Comparison of ENCODE assay signal across 20 cellular contexts in the genomic region with DNA sequence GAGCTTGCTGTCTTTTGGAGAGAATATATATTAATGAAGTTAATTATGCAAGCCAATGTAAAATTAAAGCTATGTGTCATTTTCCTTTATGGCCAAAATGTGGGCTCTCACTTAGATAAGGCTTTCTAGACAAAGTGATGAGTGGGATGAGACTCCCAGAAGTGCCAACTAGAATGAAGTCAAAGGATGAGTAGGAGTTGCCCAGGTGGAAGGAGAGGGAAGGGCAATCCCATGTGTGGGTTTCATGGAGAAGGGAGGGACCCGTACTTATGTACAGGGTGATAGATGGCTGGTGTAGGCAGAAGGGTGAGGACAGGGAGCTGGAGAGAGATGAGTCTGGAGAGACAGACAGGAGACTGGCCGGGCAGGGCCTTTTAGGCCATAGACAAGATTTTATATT.
DNase-seq lines count a peak whose midpoint lies in the region; ATAC-seq and TF ChIP-seq lines count a peak whose summit lies in the region.
"Had no signal": no experiment of that assay in that cellular context is flagged by ENCODE, and none has a peak within 500 bp of the region (broad histone marks: within the 10 kb centered on the region; RNA-seq: fewer than 3 reads in every experiment).

No MANE protein-coding gene starts in this region.

- H4K91ac ChIP-seq in trophoblast cell (ENCODE audit: low read depth, low read length) = peak overlapping the region; percentile 26

- H3K4me1 ChIP-seq in GM23248 (ENCODE audit: insufficient read depth) (peaks cover 26% of the 10 kb centered on the region), SJSA1 (replicated peaks) (peaks cover 49% of the 10 kb centered on the region), trophoblast cell (ENCODE audit: control insufficient read depth in 1 of 2, insufficient read depth in 2 of 2, low read length in 2 of 2) (peaks cover under 1 to 15% of the 10 kb centered on the region in 2 experiments), thoracic aorta (ENCODE audit: control insufficient read depth in 1 of 2, low read depth in 2 of 2) (peaks cover 40 to 80% of the 10 kb centered on the region in 2 donors), left ventricle myocardium inferior (peaks cover 35% of the 10 kb centered on the region), HAP-1 (no peaks in the 10 kb centered on the region), mesendoderm (ENCODE audit: control insufficient read depth, low read depth, low read length) (no peaks in the 10 kb centered on the region)
- H3K4me1 ChIP-seq in CD8-positive, alpha-beta memory T cell (ENCODE audit: insufficient read depth, low read length) = no peaks in the 10 kb centered on the region
- H3K4me1 ChIP-seq: BLaER1 had no signal

- CTCF ChIA-PET in CD8-positive, alpha-beta memory T cell (lab: Charles Lee) = no interaction called here

- peak overlapping the region; percentile 52 for H3K4me2 ChIP-seq in GM23248 (ENCODE audit: unreplicated experiment)
- H3K4me2 ChIP-seq in trophoblast cell (ENCODE audit: low read length) = no peak overlapping the region
- H3K4me2 ChIP-seq in mesendoderm (ENCODE audit: low read length) = no peak overlapping the region
- H3K4me2 ChIP-seq: BLaER1, GM23338 had no signal

- H2BK12ac ChIP-seq in trophoblast cell (ENCODE audit: low read length) = peak overlapping the region; percentile 63

- H3K9me3 Mint-ChIP-seq in CD8-positive, alpha-beta memory T cell = no peaks in the 10 kb centered on the region
- H3K9me3 Mint-ChIP-seq: CD4-positive, CD25-positive, alpha-beta regulatory T cell; CD8-positive, alpha-beta T cell; GM23338; H9 had no signal

- H2BK5ac ChIP-seq in trophoblast cell (ENCODE audit: low read depth, low read length, poor library complexity) (no peak overlapping the region), mesendoderm (ENCODE audit: low read length) (no peak overlapping the region)

- H2BK120ac ChIP-seq in trophoblast cell (ENCODE audit: insufficient read depth, low read length, poor library complexity) = peak overlapping the region; percentile 25
- no peak overlapping the region for H2BK120ac ChIP-seq in mesendoderm (ENCODE audit: low read depth, low read length)

- H3K36me3 ChIP-seq in GM23248 (ENCODE audit: low read depth) = no peaks in the 10 kb centered on the region
- no peaks in the 10 kb centered on the region for H3K36me3 ChIP-seq in SJSA1
- H3K36me3 ChIP-seq in trophoblast cell (ENCODE audit: control insufficient read depth in 1 of 2, insufficient read depth in 2 of 2, low read length in 2 of 2) = no peaks in the 10 kb centered on the region
- no peaks in the 10 kb centered on the region for H3K36me3 ChIP-seq in thoracic aorta
- no peaks in the 10 kb centered on the region for H3K36me3 ChIP-seq in left ventricle myocardium inferior
- no peaks in the 10 kb centered on the region for H3K36me3 ChIP-seq in CD8-positive, alpha-beta memory T cell (ENCODE audit: insufficient read depth, low read length)
- no peaks in the 10 kb centered on the region for H3K36me3 ChIP-seq in HAP-1 (replicated peaks)
- H3K36me3 ChIP-seq in mesendoderm (ENCODE audit: control insufficient read depth, insufficient read depth, low read length) = no peaks in the 10 kb centered on the region
- H3K36me3 ChIP-seq: BLaER1 had no signal

- H3K23ac ChIP-seq in trophoblast cell (ENCODE audit: low read length) = no peak overlapping the region
- no peak overlapping the region for H3K23ac ChIP-seq in mesendoderm (ENCODE audit: low read length)

- no peaks in the 10 kb centered on the region for H4K20me1 ChIP-seq in GM23248 (ENCODE audit: insufficient read depth)
- H4K20me1 ChIP-seq: BLaER1 had no signal

- no peak overlapping the region for H3K4me3 Mint-ChIP-seq in CD8-positive, alpha-beta memory T cell
- H3K4me3 Mint-ChIP-seq: B cell; CD4-positive, CD25-positive, alpha-beta regulatory T cell; CD8-positive, alpha-beta T cell; GM23338; H9 had no signal

- H3K4ac ChIP-seq in trophoblast cell (ENCODE audit: low read depth, low read length) = no peak overlapping the region
- H3K4ac ChIP-seq in mesendoderm (ENCODE audit: low read depth, low read length) = no peak overlapping the region

- DNase-seq in GM23248 (no peak), SJSA1 (ENCODE audit: low read depth in 1 of 2, low spot score in 2 of 2) (no peak), trophoblast cell (no peak), thoracic aorta (ENCODE audit: low spot score) (no peak), left ventricle myocardium inferior (no peak), HAP-1 (ENCODE audit: low spot score in 2 of 2) (no peak), mesendoderm (no peak)
- no peak for DNase-seq in CD8-positive, alpha-beta memory T cell
- DNase-seq: CD4-positive, CD25-positive, alpha-beta regulatory T cell; CD8-positive, alpha-beta T cell; DMS 273 treated with DMSO at 0.1 percent for 48 hours; DMS79; GDM1; H9 had no signal

- H3K27ac Mint-ChIP-seq in CD8-positive, alpha-beta memory T cell = no peak overlapping the region
- H3K27ac Mint-ChIP-seq: B cell; CD4-positive, CD25-positive, alpha-beta regulatory T cell; CD8-positive, alpha-beta T cell; GM23338; H9 had no signal

- H4K8ac ChIP-seq in trophoblast cell (ENCODE audit: low read depth, low read length) (peak overlapping the region; percentile 36), mesendoderm (ENCODE audit: low read depth, low read length) (no peak overlapping the region)

- H2AK5ac ChIP-seq in trophoblast cell (ENCODE audit: low read length) (no peak overlapping the region), mesendoderm (ENCODE audit: low read length) (no peak overlapping the region)

- H3K27me3 ChIP-seq in GM23248 (replicated peaks; ENCODE audit: insufficient read depth) (no peaks in the 10 kb centered on the region), SJSA1 (replicated peaks) (no peaks in the 10 kb centered on the region), trophoblast cell (ENCODE audit: insufficient read depth, low read length) (no peaks in the 10 kb centered on the region), thoracic aorta (replicated peaks; ENCODE audit: insufficient read depth) (no peaks in the 10 kb centered on the region), left ventricle myocardium inferior (ENCODE audit: low read depth) (no peaks in the 10 kb centered on the region), HAP-1 (ENCODE audit: low read depth) (no peaks in the 10 kb centered on the region), mesendoderm (ENCODE audit: insufficient read depth, low read length, poor library complexity) (no peaks in the 10 kb centered on the region)
- no peaks in the 10 kb centered on the region for H3K27me3 ChIP-seq in CD8-positive, alpha-beta memory T cell (ENCODE audit: insufficient read depth, low read length, poor library complexity, severe bottlenecking)
- H3K27me3 ChIP-seq: BLaER1 had no signal

- TF ChIP-seq CTCF in thoracic aorta (IDR thresholded peaks at IDR 0.05) = no peak
- TF ChIP-seq CTCF in left ventricle myocardium inferior (IDR thresholded peaks at IDR 0.05; ENCODE audit: borderline replicate concordance) = no peak

- intact Hi-C loops in left ventricle myocardium inferior (cut with micrococcal nuclease) = no loop called here

- H4K5ac ChIP-seq in mesendoderm (ENCODE audit: low read length) = no peak overlapping the region

- H2AFZ ChIP-seq in GM23248 (no peak overlapping the region), trophoblast cell (ENCODE audit: insufficient read depth, low read length, poor library complexity) (no peak overlapping the region)
- H2AFZ ChIP-seq: GM23338 had no signal

- POLR2A ChIA-PET in CD8-positive, alpha-beta memory T cell (lab: Charles Lee) = no interaction called here

- no peaks in the 10 kb centered on the region for H3K9me3 ChIP-seq in GM23248 (ENCODE audit: low read depth)
- H3K9me3 ChIP-seq in SJSA1 (replicated peaks) = no peaks in the 10 kb centered on the region
- H3K9me3 ChIP-seq in trophoblast cell (ENCODE audit: insufficient read depth, low read depth, low read length) = no peaks in the 10 kb centered on the region
- no peaks in the 10 kb centered on the region for H3K9me3 ChIP-seq in thoracic aorta
- H3K9me3 ChIP-seq in left ventricle myocardium inferior (replicated peaks) = no peaks in the 10 kb centered on the region
- no peaks in the 10 kb centered on the region for H3K9me3 ChIP-seq in CD8-positive, alpha-beta memory T cell (ENCODE audit: low read length)
- no peaks in the 10 kb centered on the region for H3K9me3 ChIP-seq in HAP-1
- H3K9me3 ChIP-seq: BLaER1 had no signal

- H2BK15ac ChIP-seq in mesendoderm (replicated peaks; ENCODE audit: low read depth) = no peak overlapping the region

- 96 to 97% methylated on average over 2 of the region's 2 CpGs for WGBS in GM23248 (ENCODE audit: low coverage in 1 of 2, low lambda C conversion rate in 2 of 2, missing lambda C conversion rate in 2 of 2), 2 experiments
- no CpG with 5 or more reads among the region's 2 CpGs for WGBS in trophoblast cell (ENCODE audit: extremely low coverage, insufficient coverage, insufficient read length)
- no CpG with 5 or more reads among the region's 2 CpGs for WGBS in mesendoderm (ENCODE audit: extremely low coverage, insufficient coverage, low lambda C conversion rate)

- H3F3A ChIP-seq in GM23248 (ENCODE audit: insufficient read depth) = peaks cover 20% of the 10 kb centered on the region

- no peak overlapping the region for H4K12ac ChIP-seq in trophoblast cell (ENCODE audit: low read depth, low read length)

- no peak overlapping the region for H3K4me3 ChIP-seq in GM23248
- H3K4me3 ChIP-seq in SJSA1 = no peak overlapping the region
- H3K4me3 ChIP-seq in trophoblast cell (ENCODE audit: low read depth, low read length) = no peak overlapping the region
- H3K4me3 ChIP-seq in thoracic aorta = no peak overlapping the region
- no peak overlapping the region for H3K4me3 ChIP-seq in left ventricle myocardium inferior
- H3K4me3 ChIP-seq in CD8-positive, alpha-beta memory T cell (ENCODE audit: low read length) = no peak overlapping the region
- no peak overlapping the region for H3K4me3 ChIP-seq in HAP-1
- H3K4me3 ChIP-seq in mesendoderm (ENCODE audit: low read length) = no peak overlapping the region
- H3K4me3 ChIP-seq: BLaER1, GM12878, GM23338 had no signal

- H3K56ac ChIP-seq in mesendoderm (ENCODE audit: low read length) = no peak overlapping the region

- H3K18ac ChIP-seq in trophoblast cell (ENCODE audit: low read length) (peak overlapping the region; percentile 37), mesendoderm (ENCODE audit: low read length) (no peak overlapping the region)

- in situ Hi-C loops in GM23248 (cut with MboI) (loop anchor here (25.0 kb wide), 1 partner anchor 432 kb away; no protein-coding TSS in a partner anchor), HAP-1 (cut with MboI; ENCODE audit: low sequenced_read_pairs) (loop anchor here (10.0 kb wide), 1 partner anchor 429 kb away; no protein-coding TSS in a partner anchor)

- H3K27ac ChIP-seq in GM23248 (no peak overlapping the region), SJSA1 (peak overlapping the region; percentile 37), trophoblast cell (ENCODE audit: low read depth, low read length) (no peak overlapping the region), thoracic aorta (peak overlapping the region; percentile 53 to 67), left ventricle myocardium inferior (replicated peaks) (no peak overlapping the region), mesendoderm (ENCODE audit: low read depth, low read length) (no peak overlapping the region)
- no peak overlapping the region for H3K27ac ChIP-seq in CD8-positive, alpha-beta memory T cell (ENCODE audit: low read depth, low read length)
- H3K27ac ChIP-seq: 22Rv1, BLaER1, C4-2B had no signal

- H3K4me1 Mint-ChIP-seq in CD8-positive, alpha-beta memory T cell = no peaks in the 10 kb centered on the region
- H3K4me1 Mint-ChIP-seq: B cell; CD4-positive, CD25-positive, alpha-beta regulatory T cell; GM23338; H9 had no signal

- H3K14ac ChIP-seq in trophoblast cell (ENCODE audit: low read length) = no peak overlapping the region

- peaks cover 0 to 3% of the 10 kb centered on the region in 2 donors for H3K27me3 Mint-ChIP-seq in CD8-positive, alpha-beta memory T cell
- H3K27me3 Mint-ChIP-seq: B cell had no signal

- H3K36me3 Mint-ChIP-seq in CD8-positive, alpha-beta memory T cell = no peaks in the 10 kb centered on the region
- H3K36me3 Mint-ChIP-seq: CD4-positive, CD25-positive, alpha-beta regulatory T cell; CD8-positive, alpha-beta T cell had no signal

- H3K9ac ChIP-seq in GM23248 = no peak overlapping the region
- no peak overlapping the region for H3K9ac ChIP-seq in trophoblast cell (ENCODE audit: low read length)
- H3K9ac ChIP-seq in mesendoderm (ENCODE audit: low read length) = no peak overlapping the region
- H3K9ac ChIP-seq: BLaER1 had no signal

- H3K79me1 ChIP-seq in trophoblast cell (ENCODE audit: low read length) = peaks cover 5% of the 10 kb centered on the region
- no peaks in the 10 kb centered on the region for H3K79me1 ChIP-seq in mesendoderm (ENCODE audit: low read length)

- no peaks in the 10 kb centered on the region for H3K79me2 ChIP-seq in GM23248 (ENCODE audit: insufficient read depth)
- H3K79me2 ChIP-seq in trophoblast cell (ENCODE audit: control insufficient read depth, insufficient read depth, low read length, poor library complexity) = no peaks in the 10 kb centered on the region
- H3K79me2 ChIP-seq in mesendoderm (ENCODE audit: control insufficient read depth, insufficient read depth, low read length) = no peaks in the 10 kb centered on the region

- ATAC-seq in thoracic aorta (ENCODE audit: insufficient number of reproducible peaks, low FRiP score, low read depth) = no peak
- ATAC-seq: CD8-positive, alpha-beta T cell; GM12878; GM23338 had no signal

- no peaks in the 10 kb centered on the region for H3K9me2 ChIP-seq in GM23248 (ENCODE audit: insufficient read depth)

Comparison
In these comparisons a context has a peak if more than half of its experiments do, and no peak if none do; other contexts are left out.
1. H3K27ac ChIP-seq: peak in SJSA1 (single experiment) and thoracic aorta (2 of 2); none in GM23248 (single experiment), trophoblast cell (single experiment), left ventricle myocardium inferior (single experiment), CD8-positive, alpha-beta memory T cell (single experiment) and mesendoderm (single experiment).